In genomic region chr2:196066794-196067382, GRCh38 we compare ENCODE assay signal across 8 cellular contexts. TPM values are rescaled to one million over a fixed set of nuclear protein-coding genes. Genes with fewer than 3 reads are reported as not detected.
A peak's percentile ranks its signal among the peaks of the same experiment; 100 is the strongest.
DNase-seq lines count a peak whose midpoint lies in the region; ATAC-seq and TF ChIP-seq lines count a peak whose summit lies in the region.

No MANE protein-coding gene starts in this region.

- CTCF ChIA-PET in SK-N-SH (lab: Yijun Ruan, JAX), result interaction anchor here (0.7 to 4.4 kb wide), 24 partner anchors 8 to 1901 kb away, joined by 3 to 48 read pairs (median 3); no protein-coding TSS in a partner anchor
- CTCF ChIA-PET in activated B cell treated with CpG ODN at 0.5 μM for 24 hours (lab: Charles Lee), result interaction anchor here (1.0 to 5.0 kb wide), 12 partner anchors 11 to 572 kb away, joined by 3 to 44 read pairs (median 12); partner anchors contain the start of gene CCDC150

- H3K4me1 Mint-ChIP-seq in activated B cell treated with CpG ODN at 0.5 μM for 24 hours, result peaks cover 12% of the 10 kb centered on the region

- WGBS in SK-N-SH (ENCODE audit: low lambda C conversion rate), result 10% methylated on average over 4 of the region's 4 CpGs
- 5 to 7% methylated on average over 4 of the region's 4 CpGs for WGBS in transverse colon (ENCODE audit: low coverage in 1 of 2), 2 donors

- H3K79me2 ChIP-seq in SK-N-SH (ENCODE audit: insufficient read depth), result no peaks in the 10 kb centered on the region

- ATAC-seq in SK-N-SH treated with all-trans-retinoic acid at 6 μM for 48 hours, result no peak
- no peak for ATAC-seq in activated B cell treated with CpG ODN at 0.5 μM for 24 hours (ENCODE audit: low read depth)
- no peak for ATAC-seq in HG02678 (IDR thresholded peaks at IDR 0.05; ENCODE audit: unreplicated experiment)

- DNase-seq in SK-N-SH (peak; percentile 47), M059J (ENCODE audit: low read depth) (peak; percentile 34), activated B cell treated with CpG ODN at 0.5 μM for 24 hours (no peak), iris pigment epithelial cell (ENCODE audit: low read depth) (peak; percentile 28), transverse colon (no peak), NCI-H2107 treated with DMSO at 0.1 percent for 48 hours (lab: John Stamatoyannopoulos, UW; ENCODE audit: unreplicated experiment) (no peak)

- no peak overlapping the region for H3K9ac ChIP-seq in SK-N-SH

- H2AFZ ChIP-seq in SK-N-SH (ENCODE audit: low read depth), result peak overlapping the region; percentile 39; the same call in 1 of the 2 replicates

- peaks cover 0 to 5% of the 10 kb centered on the region in 2 experiments; a peak in 2 of 4 replicates for H3K4me1 ChIP-seq in SK-N-SH (ENCODE audit: control insufficient read depth in 1 of 2, insufficient read depth in 2 of 2, low read depth in 1 of 2, low read length in 1 of 2)
- H3K4me1 ChIP-seq in transverse colon, result peaks cover 0 to 19% (median 6%) of the 10 kb centered on the region in 4 donors

- H3K9me2 ChIP-seq in SK-N-SH, result no peaks in the 10 kb centered on the region

- H3K27ac ChIP-seq in SK-N-SH (ENCODE audit: low read depth in 2 of 2, low read length in 1 of 2) (no peak overlapping the region), transverse colon (no peak overlapping the region)

- H4K20me1 ChIP-seq in SK-N-SH (ENCODE audit: insufficient read depth), result no peaks in the 10 kb centered on the region

- TF ChIP-seq CTCF in SK-N-SH (IDR thresholded peaks at IDR 0.05) (peak; percentile 78), activated B cell treated with CpG ODN at 0.5 μM for 24 hours (IDR thresholded peaks at IDR 0.05) (peak; percentile 27), transverse colon (IDR thresholded peaks at IDR 0.05) (peak; percentile 59 to 66 (median 62))

- H3K9me3 Mint-ChIP-seq in activated B cell treated with CpG ODN at 0.5 μM for 24 hours, result no peaks in the 10 kb centered on the region

- no peak for TF ChIP-seq POLR2A in transverse colon (IDR thresholded peaks at IDR 0.05)

- peak overlapping the region; percentile 42 for H3K4me3 Mint-ChIP-seq in activated B cell treated with CpG ODN at 0.5 μM for 24 hours

- no peaks in the 10 kb centered on the region for H3K9me3 ChIP-seq in SK-N-SH
- H3K9me3 ChIP-seq in transverse colon, result no peaks in the 10 kb centered on the region

- no peaks in the 10 kb centered on the region for H3F3A ChIP-seq in SK-N-SH (replicated peaks; ENCODE audit: insufficient read depth)

- H3K27ac Mint-ChIP-seq in activated B cell treated with CpG ODN at 0.5 μM for 24 hours, result peak overlapping the region; percentile 54

- intact Hi-C loops in activated B cell treated with CpG ODN at 0.5 μM for 24 hours (cut with micrococcal nuclease) (loop anchor here (1.0 to 5.0 kb wide), 5 partner anchors 505 to 1745 kb away; partner anchors contain the start of gene PGAP1), transverse colon (cut with DNase I; ENCODE audit: low total_unique reads) (no loop called here)

- no peaks in the 10 kb centered on the region for H3K27me3 ChIP-seq in SK-N-SH (ENCODE audit: insufficient read depth)
- no peaks in the 10 kb centered on the region for H3K27me3 ChIP-seq in transverse colon

- H3K36me3 Mint-ChIP-seq in activated B cell treated with CpG ODN at 0.5 μM for 24 hours (ENCODE audit: low read depth), result no peaks in the 10 kb centered on the region

- in situ Hi-C loops in transverse colon (cut with MboI; ENCODE audit: low pct_ligation_motif_present in 1 of 4, low pct_unique_long_range_greater_than_20kb in 1 of 4, low sequenced_read_pairs in 3 of 4), result loop anchor here (25.0 kb wide), 1 partner anchor 405 kb away; the partner anchor contains the start of gene SLC39A10 (in 4 of the 4)

- TF ChIP-seq EP300 in SK-N-SH (IDR thresholded peaks at IDR 0.05; ENCODE audit: borderline replicate concordance in 1 of 2, low read depth in 1 of 2, low read length in 1 of 2) (no peak), transverse colon (IDR thresholded peaks at IDR 0.05; ENCODE audit: low read depth) (no peak)

- H3K27me3 Mint-ChIP-seq in activated B cell treated with CpG ODN at 0.5 μM for 24 hours, result peaks cover 6% of the 10 kb centered on the region

- POLR2A ChIA-PET in SK-N-SH (lab: Yijun Ruan, JAX) (no interaction called here), activated B cell treated with CpG ODN at 0.5 μM for 24 hours (lab: Charles Lee) (interaction anchor here (0.6 kb wide), 1 partner anchor 173 kb away, joined by 3 read pairs; no protein-coding TSS in a partner anchor)

- H3K36me3 ChIP-seq in SK-N-SH (replicated peaks in 1 of 2; ENCODE audit: control insufficient read depth in 1 of 2, insufficient read depth in 2 of 2, low read length in 1 of 2) (no peaks in the 10 kb centered on the region), transverse colon (no peaks in the 10 kb centered on the region)

- peak; percentile 65 for TF ChIP-seq RAD21 in SK-N-SH (IDR thresholded peaks at IDR 0.05; ENCODE audit: low read length)

- H3K4me3 ChIP-seq in SK-N-SH (ENCODE audit: low read depth in 2 of 2, low read length in 1 of 2), result no peak overlapping the region; a peak in 1 of 4 replicates
- H3K4me3 ChIP-seq in transverse colon, result no peak overlapping the region

- H3K4me2 ChIP-seq in SK-N-SH, result no peak overlapping the region

TF ChIP-seq in SK-N-SH, 30 proteins besides CTCF, POLR2A, EP300 and RAD21:
- TF ChIP-seq NRF1 (IDR thresholded peaks at IDR 0.05; ENCODE audit: low read depth, low read length) (no peak), FOXM1 (IDR thresholded peaks at IDR 0.05; ENCODE audit: low read depth) (no peak), SMC3 (IDR thresholded peaks at IDR 0.05; ENCODE audit: low read depth, low read length) (peak; percentile 32), TCF12 (IDR thresholded peaks at IDR 0.05) (no peak)

TF ChIP-seq in SK-N-SH treated with all-trans-retinoic acid at 6 μM for 48 hours, 23 proteins besides CTCF, POLR2A, EP300 and RAD21:
- no peak for TF ChIP-seq ZFP3 (CRISPR knock-in tag; IDR thresholded peaks at IDR 0.05)
- TF ChIP-seq PPARA (CRISPR knock-in tag; IDR thresholded peaks at IDR 0.05; ENCODE audit: borderline replicate concordance), result no peak
- TF ChIP-seq CSDC2 (CRISPR knock-in tag; IDR thresholded peaks at IDR 0.05), result no peak
- TF ChIP-seq PATZ1 (CRISPR knock-in tag; IDR thresholded peaks at IDR 0.05; ENCODE audit: borderline replicate concordance), result no peak
- no peak for TF ChIP-seq BACH2 (CRISPR knock-in tag; IDR thresholded peaks at IDR 0.05; ENCODE audit: borderline replicate concordance)

RNA-seq across cellular contexts. Expression of gene DNAH7, which starts 1.7 kb away (rescaled TPM):
- polyA plus RNA-seq in SK-N-SH (2012; rRNA removed), result 0.70 and 1.2 TPM in 2 replicates
- polyA plus RNA-seq in SK-N-SH (2012; cell fraction: cytosol; rRNA removed), result 0.54 and 0.67 TPM in 2 replicates
- 0.97 and 2.3 TPM in 2 replicates for polyA plus RNA-seq in SK-N-SH (2012; cell fraction: nucleus; rRNA removed)
- 0.64 and 1.1 TPM in 2 replicates for total RNA-seq in M059J (2014; rRNA removed; shearing (Covaris generic))
- total RNA-seq in activated B cell treated with CpG ODN at 0.5 μM for 24 hours, result 0.17 and 0.29 TPM in 2 replicates
- 10 to 100 TPM in 2 of 4 donors, 1 to 10 TPM in 2; 1.8 to 56.9 (median 8.1) TPM for total RNA-seq in transverse colon

Comparison
In these comparisons a context has a peak if more than half of its experiments do, and no peak if none do; other contexts are left out.
1. DNase-seq: peak in SK-N-SH (single experiment), M059J (single experiment) and iris pigment epithelial cell (single experiment); none in activated B cell treated with CpG ODN at 0.5 μM for 24 hours (single experiment), transverse colon (single experiment) and NCI-H2107 treated with DMSO at 0.1 percent for 48 hours (single experiment).
2. CTCF ChIP-seq: peak in every context shown above with its lines; median percentile 78 in SK-N-SH; 62 in transverse colon; 27 in activated B cell treated with CpG ODN at 0.5 μM for 24 hours.